ENCODE assay signal across 25 cellular contexts in genomic region chr6:135869857-135870256, GRCh38. TPM values are rescaled to one million over a fixed set of nuclear protein-coding genes. Genes with fewer than 3 reads are reported as not detected.
DNase-seq lines count a peak whose midpoint lies in the region; ATAC-seq and TF ChIP-seq lines count a peak whose summit lies in the region.
"Had no signal": no experiment of that assay in that cellular context is flagged by ENCODE, and none has a peak within 500 bp of the region (broad histone marks: within the 10 kb centered on the region; RNA-seq: fewer than 3 reads in every experiment).

No MANE protein-coding gene starts in this region.

- H3K36me3 Mint-ChIP-seq in activated CD4-positive, alpha-beta T cell treated with anti-CD3 and anti-CD28 coated beads for 36 hours (ENCODE audit: low read depth), result no peaks in the 10 kb centered on the region

- intact Hi-C loops in activated CD4-positive, alpha-beta T cell treated with anti-CD3 and anti-CD28 coated beads for 36 hours (cut with DNase I, micrococcal nuclease), result no loop called here

- H3K27me3 ChIP-seq in foreskin keratinocyte, result no peaks in the 10 kb centered on the region
- H3K27me3 ChIP-seq: dorsolateral prefrontal cortex, neutrophil had no signal

- no peak for TF ChIP-seq CTCF in foreskin keratinocyte (conservative IDR thresholded peaks at IDR 0.05)

- H3K27ac Mint-ChIP-seq in activated CD4-positive, alpha-beta T cell treated with anti-CD3 and anti-CD28 coated beads for 36 hours, result peak overlapping the region; percentile 3
- no peak overlapping the region for H3K27ac Mint-ChIP-seq in stimulated activated naive CD8-positive, alpha-beta T cell treated with anti-CD3 and anti-CD28 coated beads, Interleukin-15, amount 100 ng/mL, for 72 hours
- H3K27ac Mint-ChIP-seq: activated naive CD8-positive, alpha-beta T cell had no signal

- H3K4me1 Mint-ChIP-seq in activated CD4-positive, alpha-beta T cell treated with anti-CD3 and anti-CD28 coated beads for 36 hours, result peaks cover 19% of the 10 kb centered on the region
- H3K4me1 Mint-ChIP-seq in stimulated activated naive CD8-positive, alpha-beta T cell treated with anti-CD3 and anti-CD28 coated beads, Interleukin-15, amount 100 ng/mL, for 72 hours, result peaks cover 20% of the 10 kb centered on the region
- H3K4me1 Mint-ChIP-seq: CD8-positive, alpha-beta memory T cell had no signal

- no peaks in the 10 kb centered on the region for H3K4me1 ChIP-seq in foreskin keratinocyte

- peak; percentile 94 for ATAC-seq in activated CD4-positive, alpha-beta T cell treated with anti-CD3 and anti-CD28 coated beads for 36 hours
- ATAC-seq in foreskin keratinocyte, result peak; percentile 23
- ATAC-seq in stimulated activated naive CD8-positive, alpha-beta T cell treated with anti-CD3 and anti-CD28 coated beads, Interleukin-15, amount 100 ng/mL, for 72 hours, result peak; percentile 77
- ATAC-seq in GM19395 (IDR thresholded peaks at IDR 0.05; ENCODE audit: unreplicated experiment), result no peak
- ATAC-seq in GM21528 (IDR thresholded peaks at IDR 0.05; ENCODE audit: low FRiP score, unreplicated experiment), result no peak

- POLR2A ChIA-PET in activated CD4-positive, alpha-beta T cell treated with anti-CD3 and anti-CD28 coated beads for 36 hours (lab: Charles Lee), result no interaction called here

- no peak overlapping the region for H3K27ac ChIP-seq in foreskin keratinocyte
- H3K27ac ChIP-seq: dorsolateral prefrontal cortex, neutrophil, SK-N-MC, WERI-Rb-1 had no signal

- no peak overlapping the region for H3K4me3 Mint-ChIP-seq in activated CD4-positive, alpha-beta T cell treated with anti-CD3 and anti-CD28 coated beads for 36 hours
- no peak overlapping the region for H3K4me3 Mint-ChIP-seq in stimulated activated naive CD8-positive, alpha-beta T cell treated with anti-CD3 and anti-CD28 coated beads, Interleukin-15, amount 100 ng/mL, for 72 hours
- H3K4me3 Mint-ChIP-seq: activated naive CD8-positive, alpha-beta T cell had no signal

- H3K27me3 Mint-ChIP-seq in activated CD4-positive, alpha-beta T cell treated with anti-CD3 and anti-CD28 coated beads for 36 hours, result no peaks in the 10 kb centered on the region
- no peaks in the 10 kb centered on the region for H3K27me3 Mint-ChIP-seq in stimulated activated naive CD8-positive, alpha-beta T cell treated with anti-CD3 and anti-CD28 coated beads, Interleukin-15, amount 100 ng/mL, for 72 hours
- H3K27me3 Mint-ChIP-seq: activated naive CD8-positive, alpha-beta T cell; CD8-positive, alpha-beta memory T cell had no signal

- peaks cover 6% of the 10 kb centered on the region for H3K9me3 Mint-ChIP-seq in activated CD4-positive, alpha-beta T cell treated with anti-CD3 and anti-CD28 coated beads for 36 hours (ENCODE audit: low read depth)
- peaks cover 6 to 8% of the 10 kb centered on the region in 2 donors for H3K9me3 Mint-ChIP-seq in stimulated activated naive CD8-positive, alpha-beta T cell treated with anti-CD3 and anti-CD28 coated beads, Interleukin-15, amount 100 ng/mL, for 72 hours
- H3K9me3 Mint-ChIP-seq: CD8-positive, alpha-beta memory T cell had no signal

- CTCF ChIA-PET in activated CD4-positive, alpha-beta T cell treated with anti-CD3 and anti-CD28 coated beads for 36 hours (lab: Charles Lee), result interaction anchor here (0.8 to 1.4 kb wide), 2 partner anchors 19 to 40 kb away, joined by 4 read pairs; partner anchors contain the start of gene PDE7B

- peak; percentile 41 for DNase-seq in activated CD4-positive, alpha-beta T cell treated with anti-CD3 and anti-CD28 coated beads for 36 hours
- DNase-seq in activated CD4-positive, alpha-beta T cell treated with anti-CD3 and anti-CD28 coated beads for 1 hour, result no peak
- peak; percentile 29 for DNase-seq in stimulated activated CD4-positive, alpha-beta T cell treated with anti-CD3 and anti-CD28 coated beads, Interleukin-1b, Interleukin-23, amount 100 ng/mL, for 48 hours
- no peak for DNase-seq in stimulated activated CD4-positive, alpha-beta T cell treated with anti-CD3 and anti-CD28 coated beads, Interleukin-4, amount 100 ng/mL, for 24 hours
- peak in 1 of 2 donors; percentile 7 for DNase-seq in foreskin keratinocyte
- DNase-seq in stimulated activated naive CD8-positive, alpha-beta T cell treated with anti-CD3 and anti-CD28 coated beads, Interleukin-15, amount 100 ng/mL, for 72 hours, result no peak
- DNase-seq: 8988T; activated T-cell treated with anti-CD3 and anti-CD28 coated beads, Interleukin-2, amount 50 U/mL, for 1 hour; CD8-positive, alpha-beta memory T cell; cerebellar nuclear complex; dorsolateral prefrontal cortex; GF-D8; GOT3; head of caudate nucleus; kidney glomerular epithelial cell; NCI-H2171 treated with DMSO at 0.1 percent for 48 hours; NCI-H526 treated with DMSO at 0.1 percent for 48 hours; RPMI8226; stimulated activated CD4-positive, alpha-beta T cell treated with anti-CD3 and anti-CD28 coated beads, Interleukin-2, amount 100 ng/mL, for 24 hours; WERI-Rb-1 had no signal

RNA-seq across cellular contexts. Expression of gene PDE7B, which starts 18.4 kb away (rescaled TPM):
- 1 to 10 TPM in 1 of 2 experiments, under 1 TPM in 1; 0.73 to 1.1 TPM for total RNA-seq in activated CD4-positive, alpha-beta T cell treated with anti-CD3 and anti-CD28 coated beads for 36 hours
- total RNA-seq in foreskin keratinocyte, result not detected in 2 replicates
- polyA plus RNA-seq in foreskin keratinocyte, result not detected in 2 replicates

Comparison
In these comparisons a context has a peak if more than half of its experiments do, and no peak if none do; other contexts are left out.
1. DNase-seq: peak in activated CD4-positive, alpha-beta T cell treated with anti-CD3 and anti-CD28 coated beads for 36 hours (single experiment) and stimulated activated CD4-positive, alpha-beta T cell treated with anti-CD3 and anti-CD28 coated beads, Interleukin-1b, Interleukin-23, amount 100 ng/mL, for 48 hours (single experiment); none in activated CD4-positive, alpha-beta T cell treated with anti-CD3 and anti-CD28 coated beads for 1 hour (single experiment), stimulated activated CD4-positive, alpha-beta T cell treated with anti-CD3 and anti-CD28 coated beads, Interleukin-4, amount 100 ng/mL, for 24 hours (single experiment) and stimulated activated naive CD8-positive, alpha-beta T cell treated with anti-CD3 and anti-CD28 coated beads, Interleukin-15, amount 100 ng/mL, for 72 hours (0 of 2).
2. ATAC-seq: peak in activated CD4-positive, alpha-beta T cell treated with anti-CD3 and anti-CD28 coated beads for 36 hours (single experiment), foreskin keratinocyte (single experiment) and stimulated activated naive CD8-positive, alpha-beta T cell treated with anti-CD3 and anti-CD28 coated beads, Interleukin-15, amount 100 ng/mL, for 72 hours (single experiment); none in GM19395 (single experiment) and GM21528 (single experiment).